2 cellular contexts compared by ENCODE assay signal in the genomic region with DNA sequence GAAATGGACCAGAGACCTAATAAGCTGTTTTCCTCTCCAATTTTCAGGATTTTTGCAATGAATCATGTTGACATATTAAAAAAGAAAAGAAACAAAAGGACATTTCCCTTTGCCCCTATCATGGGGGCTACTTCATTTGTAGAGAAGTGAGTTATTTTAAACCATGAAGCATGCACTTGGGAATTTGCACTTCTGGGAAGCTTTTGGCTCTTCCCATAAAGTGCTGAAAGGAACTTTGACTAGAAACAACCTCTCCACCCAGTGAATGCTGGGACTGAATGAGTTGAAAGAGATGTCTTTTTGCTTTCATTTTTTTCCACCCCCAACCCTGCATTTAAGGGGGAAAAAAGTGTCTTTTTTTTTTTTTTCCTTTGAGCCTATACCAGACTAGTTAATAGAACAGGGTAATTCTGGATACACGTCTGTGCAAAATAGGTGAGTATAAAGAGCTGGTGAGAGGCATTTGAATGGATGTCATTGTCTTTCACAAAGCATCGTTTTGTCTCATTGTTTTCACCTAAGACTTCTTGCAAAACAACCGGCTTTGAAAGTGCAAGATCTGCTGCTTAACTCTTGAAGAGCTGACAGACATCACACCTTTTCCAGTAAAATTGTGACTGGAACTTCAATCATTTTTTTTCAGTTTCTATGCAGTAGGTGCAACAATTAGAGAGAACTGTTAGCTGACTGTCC.
TF ChIP-seq lines count a peak whose summit lies in the region.

No MANE protein-coding gene starts in this region.

TF ChIP-seq in WTC11, 78 proteins besides CTCF, POLR2A, EP300 and RAD21 (continued from another document):
- TF ChIP-seq USF1 (CRISPR knock-in tag; IDR thresholded peaks at IDR 0.05) (no peak), ZBTB21 (CRISPR knock-in tag; IDR thresholded peaks at IDR 0.05; ENCODE audit: borderline replicate concordance) (no peak), RELA (CRISPR knock-in tag; IDR thresholded peaks at IDR 0.05; ENCODE audit: borderline replicate concordance) (no peak), TEAD1 (CRISPR knock-in tag; IDR thresholded peaks at IDR 0.05) (no peak), PREB (CRISPR knock-in tag; IDR thresholded peaks at IDR 0.05; ENCODE audit: borderline replicate concordance) (no peak), AFF4 (CRISPR knock-in tag; IDR thresholded peaks at IDR 0.05; ENCODE audit: borderline replicate concordance) (no peak), JAZF1 (CRISPR knock-in tag; IDR thresholded peaks at IDR 0.05) (no peak), OVOL2 (CRISPR knock-in tag; IDR thresholded peaks at IDR 0.05; ENCODE audit: borderline replicate concordance) (no peak), NR1H2 (CRISPR knock-in tag; IDR thresholded peaks at IDR 0.05) (no peak), NR2C2 (CRISPR knock-in tag; IDR thresholded peaks at IDR 0.05) (no peak), MXD4 (CRISPR knock-in tag; IDR thresholded peaks at IDR 0.05; ENCODE audit: borderline replicate concordance) (no peak), ZBTB43 (CRISPR knock-in tag; IDR thresholded peaks at IDR 0.05) (no peak), FOXJ3 (CRISPR knock-in tag; IDR thresholded peaks at IDR 0.05; ENCODE audit: borderline replicate concordance) (no peak), ZNF232 (CRISPR knock-in tag; IDR thresholded peaks at IDR 0.05) (no peak)
- TF ChIP-seq, protein P1, sequence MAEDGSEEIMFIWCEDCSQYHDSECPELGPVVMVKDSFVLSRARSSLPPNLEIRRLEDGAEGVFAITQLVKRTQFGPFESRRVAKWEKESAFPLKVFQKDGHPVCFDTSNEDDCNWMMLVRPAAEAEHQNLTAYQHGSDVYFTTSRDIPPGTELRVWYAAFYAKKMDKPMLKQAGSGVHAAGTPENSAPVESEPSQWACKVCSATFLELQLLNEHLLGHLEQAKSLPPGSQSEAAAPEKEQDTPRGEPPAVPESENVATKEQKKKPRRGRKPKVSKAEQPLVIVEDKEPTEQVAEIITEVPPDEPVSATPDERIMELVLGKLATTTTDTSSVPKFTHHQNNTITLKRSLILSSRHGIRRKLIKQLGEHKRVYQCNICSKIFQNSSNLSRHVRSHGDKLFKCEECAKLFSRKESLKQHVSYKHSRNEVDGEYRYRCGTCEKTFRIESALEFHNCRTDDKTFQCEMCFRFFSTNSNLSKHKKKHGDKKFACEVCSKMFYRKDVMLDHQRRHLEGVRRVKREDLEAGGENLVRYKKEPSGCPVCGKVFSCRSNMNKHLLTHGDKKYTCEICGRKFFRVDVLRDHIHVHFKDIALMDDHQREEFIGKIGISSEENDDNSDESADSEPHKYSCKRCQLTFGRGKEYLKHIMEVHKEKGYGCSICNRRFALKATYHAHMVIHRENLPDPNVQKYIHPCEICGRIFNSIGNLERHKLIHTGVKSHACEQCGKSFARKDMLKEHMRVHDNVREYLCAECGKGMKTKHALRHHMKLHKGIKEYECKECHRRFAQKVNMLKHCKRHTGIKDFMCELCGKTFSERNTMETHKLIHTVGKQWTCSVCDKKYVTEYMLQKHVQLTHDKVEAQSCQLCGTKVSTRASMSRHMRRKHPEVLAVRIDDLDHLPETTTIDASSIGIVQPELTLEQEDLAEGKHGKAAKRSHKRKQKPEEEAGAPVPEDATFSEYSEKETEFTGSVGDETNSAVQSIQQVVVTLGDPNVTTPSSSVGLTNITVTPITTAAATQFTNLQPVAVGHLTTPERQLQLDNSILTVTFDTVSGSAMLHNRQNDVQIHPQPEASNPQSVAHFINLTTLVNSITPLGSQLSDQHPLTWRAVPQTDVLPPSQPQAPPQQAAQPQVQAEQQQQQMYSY (CRISPR knock-in tag; IDR thresholded peaks at IDR 0.05) = no peak

TF ChIP-seq in neural cell, 6 proteins besides CTCF, POLR2A, EP300 and RAD21 (continued from another document):
- TF ChIP-seq REST (IDR thresholded peaks at IDR 0.05; ENCODE audit: borderline replicate concordance) = no peak
